Comparison of ENCODE assay signal across 18 cellular contexts in genomic region chr7:91347288-91347687, GRCh38.
DNase-seq lines count a peak whose midpoint lies in the region; ATAC-seq, FAIRE-seq and TF ChIP-seq lines count a peak whose summit lies in the region.
"Had no signal": no experiment of that assay in that cellular context is flagged by ENCODE, and none has a peak within 500 bp of the region (broad histone marks: within the 10 kb centered on the region; RNA-seq: fewer than 3 reads in every experiment).

No MANE protein-coding gene starts in this region.

- H3K79me2 ChIP-seq in HepG2 (ENCODE audit: insufficient read depth, low read length): no peaks in the 10 kb centered on the region

- 61% methylated on average over 3 of the region's 3 CpGs for WGBS in liver
- 0% methylated on average over 3 of the region's 3 CpGs for WGBS in HepG2 (ENCODE audit: low lambda C conversion rate)

- no peak overlapping the region for H2AFZ ChIP-seq in HepG2 (ENCODE audit: low read length)

- H3K27ac ChIP-seq in liver (ENCODE audit: low read depth in 1 of 2, low read length in 2 of 2) (no peak overlapping the region), HepG2 (ENCODE audit: extremely low read length, insufficient read depth, low read length) (no peak overlapping the region), upper lobe of right lung (no peak overlapping the region)
- H3K27ac ChIP-seq: A549 had no signal

- peaks cover 0 to 5% (median under 1%) of the 10 kb centered on the region in 4 donors for H3K4me1 ChIP-seq in liver (ENCODE audit: control insufficient read depth in 4 of 4, insufficient read depth in 4 of 4, low read length in 3 of 4)
- H3K4me1 ChIP-seq in HepG2 (ENCODE audit: insufficient read depth, low read length): no peaks in the 10 kb centered on the region
- peaks cover 18% of the 10 kb centered on the region for H3K4me1 ChIP-seq in upper lobe of right lung
- H3K4me1 ChIP-seq: A549 had no signal

- no peaks in the 10 kb centered on the region for H3K9me3 ChIP-seq in liver (ENCODE audit: control insufficient read depth in 4 of 4, low read length in 3 of 4)
- H3K9me3 ChIP-seq in HepG2 (ENCODE audit: low read length): no peaks in the 10 kb centered on the region
- no peaks in the 10 kb centered on the region for H3K9me3 ChIP-seq in upper lobe of right lung
- H3K9me3 ChIP-seq: A549 had no signal

- no TSS peak for BruUV-seq in HepG2 (replicated peaks; lab: Mats Ljungman, UMichigan)

- no peak overlapping the region for H3K4me2 ChIP-seq in HepG2 (ENCODE audit: low read depth, low read length)
- H3K4me2 ChIP-seq: A549 had no signal

- POLR2A ChIA-PET in HepG2 (lab: Yijun Ruan, JAX): no interaction called here

- H4K20me1 ChIP-seq in HepG2 (ENCODE audit: insufficient read depth, low read length): no peaks in the 10 kb centered on the region

- no peak for DNase-seq in HepG2 (ENCODE audit: low spot score)
- peak; percentile 89 for DNase-seq in dermis blood vessel endothelial cell
- DNase-seq in medulla oblongata (ENCODE audit: extremely low spot score): peak; percentile 45
- no peak for DNase-seq in upper lobe of right lung
- DNase-seq in GM19238 (ENCODE audit: insufficient read length, low spot score): no peak
- no peak for DNase-seq in DMS153 treated with DMSO at 0.1 percent for 48 hours (lab: John Stamatoyannopoulos, UW; ENCODE audit: unreplicated experiment)
- DNase-seq: activated CD4-positive, alpha-beta memory T cell treated with anti-CD3 and anti-CD28 coated beads for 36 hours; aorta; CD4-positive, alpha-beta memory T cell; effector memory CD4-positive, alpha-beta T cell; H9; NCI-H1092 treated with DMSO at 0.1 percent for 48 hours; stimulated activated CD4-positive, alpha-beta T cell treated with anti-CD3 and anti-CD28 coated beads, Interleukin-15, amount 100 ng/mL, for 24 hours had no signal

- TF ChIP-seq POLR2A in HepG2 (IDR thresholded peaks at IDR 0.05; ENCODE audit: insufficient read depth in 1 of 2, low read depth in 2 of 2, low read length in 2 of 2): no peak

- no peak for ATAC-seq in HepG2
- peak; percentile 65 for ATAC-seq in upper lobe of right lung
- no peak for ATAC-seq in HG02970 (IDR thresholded peaks at IDR 0.05; ENCODE audit: low FRiP score, unreplicated experiment)
- ATAC-seq: A549; activated T-helper 17 cell treated with anti-CD3 and anti-CD28 coated beads, Interleukin-2, amount 50 U/mL, for 72 hours had no signal

- in situ Hi-C loops in HepG2 (cut with HindIII; ENCODE audit: extremely low pct_ligation_motif_present, low pct_unique_long_range_greater_than_20kb): no loop called here

- TF ChIP-seq EP300 in HepG2 (IDR thresholded peaks at IDR 0.05; ENCODE audit: low read depth in 2 of 2, low read length in 2 of 2) (no peak), HepG2 (CRISPR knock-in tag; IDR thresholded peaks at IDR 0.05; ENCODE audit: borderline replicate concordance) (no peak)

- peak in 1 of 2 donors; percentile 29 for TF ChIP-seq RAD21 in liver (IDR thresholded peaks at IDR 0.05)
- no peak for TF ChIP-seq RAD21 in HepG2 (CRISPR knock-in tag; IDR thresholded peaks at IDR 0.05)

- H3K27me3 ChIP-seq in liver (ENCODE audit: control insufficient read depth in 4 of 4, insufficient read depth in 4 of 4, low read length in 3 of 4): peaks cover 0 to 2% (median 0%) of the 10 kb centered on the region in 4 donors
- H3K27me3 ChIP-seq in HepG2 (ENCODE audit: control insufficient read depth in 1 of 2, insufficient read depth in 2 of 2, low read length in 2 of 2): 0 out of 5 replicates have a peak, but pooled peaks cover 0 to 3% of the 10 kb centered on the region in 2 experiments
- H3K27me3 ChIP-seq in upper lobe of right lung: no peaks in the 10 kb centered on the region

- CTCF ChIA-PET in HepG2 (lab: Yijun Ruan, JAX; ENCODE audit: low intra/inter-chr PET ratio, low total read pairs): no interaction called here

- no peaks in the 10 kb centered on the region for H3K36me3 ChIP-seq in liver (ENCODE audit: control insufficient read depth in 4 of 4, insufficient read depth in 3 of 4, low read depth in 1 of 4, low read length in 3 of 4)
- H3K36me3 ChIP-seq in HepG2 (replicated peaks in 1 of 2; ENCODE audit: control insufficient read depth in 1 of 2, insufficient read depth in 2 of 2, low read length in 2 of 2): no peaks in the 10 kb centered on the region
- H3K36me3 ChIP-seq in upper lobe of right lung: no peaks in the 10 kb centered on the region

- H3K9ac ChIP-seq in liver (ENCODE audit: low read depth in 1 of 2, low read length in 2 of 2) (no peak overlapping the region), HepG2 (ENCODE audit: insufficient read depth, low read depth, low read length) (no peak overlapping the region)

- TF ChIP-seq CTCF in liver (IDR thresholded peaks at IDR 0.05; ENCODE audit: low read depth, low read length, missing input control) (no peak), HepG2 (CRISPR knock-in tag; IDR thresholded peaks at IDR 0.05) (no peak), upper lobe of right lung (IDR thresholded peaks at IDR 0.05) (no peak)

- FAIRE-seq in HepG2 (lab: Jason Lieb, UNC): no peak
- FAIRE-seq: A549, GM12892 had no signal

- intact Hi-C loops in HepG2 (cut with micrococcal nuclease; ENCODE audit: unreplicated experiment) (no loop called here), upper lobe of right lung (cut with DNase I) (no loop called here)

- no peak overlapping the region for H3K4me3 ChIP-seq in liver (ENCODE audit: low read depth in 1 of 3, low read length in 3 of 3)
- H3K4me3 ChIP-seq in HepG2 (replicated peaks in 1 of 3; ENCODE audit: insufficient read depth in 1 of 3, low read depth in 2 of 3, low read length in 3 of 3): no peak overlapping the region
- no peak overlapping the region for H3K4me3 ChIP-seq in upper lobe of right lung
- H3K4me3 ChIP-seq: A549 had no signal

TF ChIP-seq in liver, 16 proteins besides CTCF, POLR2A, EP300 and RAD21:
- TF ChIP-seq RXRA (IDR thresholded peaks at IDR 0.05): peak; percentile 30 to 53
- TF ChIP-seq ATF3 (IDR thresholded peaks at IDR 0.05): no peak
- peak; percentile 92 for TF ChIP-seq NR2F2 (IDR thresholded peaks at IDR 0.05)
- no peak for TF ChIP-seq HNF4A (conservative IDR thresholded peaks at IDR 0.05)
- TF ChIP-seq SP1 (IDR thresholded peaks at IDR 0.05): peak; percentile 12
- no peak for TF ChIP-seq YY1 (IDR thresholded peaks at IDR 0.05)
- no peak for TF ChIP-seq ZBTB33 (IDR thresholded peaks at IDR 0.05)
- TF ChIP-seq FOXA1 (IDR thresholded peaks at IDR 0.05): no peak

TF ChIP-seq in HepG2, 621 proteins besides CTCF, POLR2A, EP300 and RAD21 (continues in another document):
- no peak for TF ChIP-seq ZBTB14 (CRISPR knock-in tag; IDR thresholded peaks at IDR 0.05)
- no peak for TF ChIP-seq ARID3A (IDR thresholded peaks at IDR 0.05; ENCODE audit: low read depth, low read length)
- TF ChIP-seq ZNF276 (CRISPR knock-in tag; IDR thresholded peaks at IDR 0.05; ENCODE audit: low read depth): no peak
- TF ChIP-seq RFX5 (IDR thresholded peaks at IDR 0.05; ENCODE audit: low read depth, low read length): no peak
- no peak for TF ChIP-seq ZNF143 (CRISPR knock-in tag; IDR thresholded peaks at IDR 0.05)
- no peak for TF ChIP-seq BATF2 (CRISPR knock-in tag; IDR thresholded peaks at IDR 0.05)
- no peak for TF ChIP-seq SNRNP70 (IDR thresholded peaks at IDR 0.05; ENCODE audit: low read depth, low read length)
- no peak for TF ChIP-seq PTBP1 (IDR thresholded peaks at IDR 0.05; ENCODE audit: low read depth, low read length, poor library complexity, severe bottlenecking)
- no peak for TF ChIP-seq CAMTA2 (CRISPR knock-in tag; IDR thresholded peaks at IDR 0.05; ENCODE audit: borderline replicate concordance)
- no peak for TF ChIP-seq ARHGAP35 (CRISPR knock-in tag; IDR thresholded peaks at IDR 0.05; ENCODE audit: borderline replicate concordance)
- no peak for TF ChIP-seq ZFP82 (CRISPR knock-in tag; IDR thresholded peaks at IDR 0.05; ENCODE audit: borderline replicate concordance)

Comparison
In these comparisons a context has a peak if more than half of its experiments do, and no peak if none do; other contexts are left out.
1. DNase-seq: peak in dermis blood vessel endothelial cell (single experiment) and medulla oblongata (single experiment); none in HepG2 (single experiment), upper lobe of right lung (single experiment), GM19238 (single experiment) and DMS153 treated with DMSO at 0.1 percent for 48 hours (single experiment).